ENCODE assay signal across 28 cellular contexts in genomic region chr16:12757546-12757945, GRCh38. TPM values are rescaled to one million over a fixed set of nuclear protein-coding genes. Genes with fewer than 3 reads are reported as not detected.
DNase-seq lines count a peak whose midpoint lies in the region; ATAC-seq and TF ChIP-seq lines count a peak whose summit lies in the region.
"Had no signal": no experiment of that assay in that cellular context is flagged by ENCODE, and none has a peak within 500 bp of the region (broad histone marks: within the 10 kb centered on the region; RNA-seq: fewer than 3 reads in every experiment).

No MANE protein-coding gene starts in this region.

- no peak for TF ChIP-seq CTCF in cardiac muscle cell (IDR thresholded peaks at IDR 0.05; ENCODE audit: low read depth, low read length)
- TF ChIP-seq CTCF in tibial nerve (IDR thresholded peaks at IDR 0.05) = no peak
- TF ChIP-seq CTCF in esophagus muscularis mucosa (IDR thresholded peaks at IDR 0.05) = no peak
- TF ChIP-seq CTCF in GM13976 (IDR thresholded peaks at IDR 0.05; ENCODE audit: borderline replicate concordance, control extremely low read depth, extremely low read depth, insufficient read depth, missing control alignments) = no peak

- no peak for ATAC-seq in left cardiac atrium
- ATAC-seq: activated CD8-positive, alpha-beta T cell treated with anti-CD3 and anti-CD28 coated beads for 36 hours; activated T-helper 17 cell treated with anti-CD3 and anti-CD28 coated beads, Interleukin-2, amount 50 U/mL, for 72 hours; lower lobe of right lung; mucosa of descending colon; natural killer cell had no signal

- H3K36me3 ChIP-seq in cardiac muscle cell (no peaks in the 10 kb centered on the region), tibial nerve (no peaks in the 10 kb centered on the region), esophagus muscularis mucosa (no peaks in the 10 kb centered on the region)
- H3K36me3 ChIP-seq: heart right ventricle, lower lobe of right lung, uterus had no signal

- in situ Hi-C loops in GM13976 (cut with MboI; ENCODE audit: low sequenced_read_pairs, unreplicated experiment) = no loop called here

- H3K27ac ChIP-seq in cardiac muscle cell = peak overlapping the region; percentile 69
- peak overlapping the region; percentile 11 for H3K27ac ChIP-seq in cingulate gyrus (ENCODE audit: low read depth, low read length)
- H3K27ac ChIP-seq in tibial nerve = peak overlapping the region; percentile 25 to 84 (median 48)
- H3K27ac ChIP-seq in esophagus muscularis mucosa (replicated peaks in 1 of 4) = no peak overlapping the region
- H3K27ac ChIP-seq: heart right ventricle, lower lobe of right lung, PC-9, testis, uterus had no signal

- H3K4me3 ChIP-seq in cardiac muscle cell (no peak overlapping the region), tibial nerve (no peak overlapping the region), esophagus muscularis mucosa (no peak overlapping the region)
- H3K4me3 ChIP-seq: heart right ventricle, lower lobe of right lung, mucosa of descending colon, PC-9, testis, uterus had no signal

- TF ChIP-seq EP300 in tibial nerve (IDR thresholded peaks at IDR 0.05) = no peak
- no peak for TF ChIP-seq EP300 in esophagus muscularis mucosa (IDR thresholded peaks at IDR 0.05)

- TF ChIP-seq POLR2A in tibial nerve (IDR thresholded peaks at IDR 0.05) = no peak
- TF ChIP-seq POLR2A in esophagus muscularis mucosa (IDR thresholded peaks at IDR 0.05; ENCODE audit: low read depth) = no peak

- H3K27me3 ChIP-seq in cardiac muscle cell (no peaks in the 10 kb centered on the region), tibial nerve (no peaks in the 10 kb centered on the region), esophagus muscularis mucosa (no peaks in the 10 kb centered on the region)
- H3K27me3 ChIP-seq: heart right ventricle, testis, uterus had no signal

- 66 to 72% methylated on average over 7 of the region's 7 CpGs for WGBS in tibial nerve, 2 donors
- 85% methylated on average over 7 of the region's 7 CpGs for WGBS in esophagus muscularis mucosa

- peaks cover 21% of the 10 kb centered on the region for H3K4me1 ChIP-seq in cardiac muscle cell (ENCODE audit: low read depth)
- peaks cover 0 to 21% (median 9%) of the 10 kb centered on the region in 4 donors for H3K4me1 ChIP-seq in tibial nerve
- peaks cover 4 to 11% (median 7%) of the 10 kb centered on the region in 4 donors for H3K4me1 ChIP-seq in esophagus muscularis mucosa
- H3K4me1 ChIP-seq: uterus had no signal

- intact Hi-C loops in left cardiac atrium (cut with DNase I) = no loop called here
- intact Hi-C loops in head of caudate nucleus (cut with DNase I) = no loop called here
- intact Hi-C loops in esophagus muscularis mucosa (cut with DNase I) = no loop called here

- DNase-seq in cardiac muscle cell (ENCODE audit: low read depth in 1 of 2, low spot score in 1 of 2) (no peak), left cardiac atrium (no peak), medulla oblongata (ENCODE audit: extremely low spot score) (peak; percentile 21), tibial nerve (ENCODE audit: low spot score in 2 of 2) (no peak), head of caudate nucleus (no peak), esophagus muscularis mucosa (ENCODE audit: extremely low spot score) (no peak), GM13976 (ENCODE audit: low spot score) (no peak)
- DNase-seq: activated CD8-positive, alpha-beta T cell treated with anti-CD3 and anti-CD28 coated beads for 36 hours; AML-193; amniotic stem cell; CD4-positive, alpha-beta memory T cell; effector memory CD4-positive, alpha-beta T cell; GOT3; heart right ventricle; IMR-90; lower lobe of right lung; mucosa of descending colon; natural killer cell; NCI-H1694 treated with DMSO at 0.1 percent for 48 hours; NCI-H2171 treated with DMSO at 0.1 percent for 48 hours; NCI-H510A; PC-9; stimulated activated naive CD4-positive, alpha-beta T cell; T-helper 2 cell; testis; uterus had no signal

- H3K9me3 ChIP-seq in cardiac muscle cell (ENCODE audit: low read depth) = no peaks in the 10 kb centered on the region
- no peaks in the 10 kb centered on the region for H3K9me3 ChIP-seq in tibial nerve
- no peaks in the 10 kb centered on the region for H3K9me3 ChIP-seq in esophagus muscularis mucosa
- H3K9me3 ChIP-seq: heart right ventricle, lower lobe of right lung, mucosa of descending colon, testis, uterus had no signal

RNA-seq across cellular contexts. Expression of gene CPPED1, which starts 46.1 kb away (rescaled TPM):
- total RNA-seq in cardiac muscle cell = 10.8 and 12.0 TPM in 2 replicates
- polyA plus RNA-seq in cardiac muscle cell = 10.0 TPM in 2 replicates
- total RNA-seq in left cardiac atrium = 10 to 100 TPM; 12.0 to 12.4 TPM
- total RNA-seq in tibial nerve = 10 to 100 TPM; 10.4 to 18.9 (median 16.0) TPM
- total RNA-seq in esophagus muscularis mucosa = 10 to 100 TPM; 10.6 to 21.7 (median 16.7) TPM

Comparison
In these comparisons a context has a peak if more than half of its experiments do, and no peak if none do; other contexts are left out.
1. H3K27ac ChIP-seq: peak in cardiac muscle cell (single experiment), cingulate gyrus (single experiment) and tibial nerve (4 of 4); none in esophagus muscularis mucosa (0 of 4).